10 cellular contexts compared by ENCODE assay signal in the genomic region with DNA sequence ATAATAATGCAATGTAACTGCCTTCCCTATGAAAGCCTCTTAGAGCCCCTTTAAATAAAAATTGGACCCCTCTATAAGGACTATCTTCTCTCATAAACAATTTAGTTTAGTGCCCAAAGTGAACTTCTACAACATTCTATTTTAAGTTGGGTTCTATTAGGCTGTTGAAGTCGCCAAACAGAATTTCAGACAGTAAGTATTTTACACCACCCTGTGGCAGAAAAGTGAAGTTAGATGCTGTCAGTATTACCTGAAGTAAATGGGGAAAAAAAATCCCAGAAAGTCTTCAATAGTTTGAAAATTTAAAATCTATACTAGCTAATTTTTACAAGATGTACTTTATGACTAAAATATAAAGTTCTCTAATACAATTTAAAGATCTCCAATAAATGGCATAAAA. TPM values are rescaled to one million over a fixed set of nuclear protein-coding genes. Genes with fewer than 3 reads are reported as not detected.
DNase-seq lines count a peak whose midpoint lies in the region; FAIRE-seq and TF ChIP-seq lines count a peak whose summit lies in the region.
"Had no signal": no experiment of that assay in that cellular context is flagged by ENCODE, and none has a peak within 500 bp of the region (broad histone marks: within the 10 kb centered on the region; RNA-seq: fewer than 3 reads in every experiment).

No MANE protein-coding gene starts in this region.

- no peak for FAIRE-seq in small intestine (lab: Jason Lieb, UNC)

- H3K4me2 ChIP-seq in OCI-LY1 (ENCODE audit: low read length): no peak overlapping the region
- H3K4me2 ChIP-seq: BLaER1 had no signal

- H3K79me2 ChIP-seq in OCI-LY1 (ENCODE audit: insufficient read depth, low read length): no peaks in the 10 kb centered on the region

- H3K27ac ChIP-seq in OCI-LY1 (ENCODE audit: low read depth, low read length, poor library complexity, severe bottlenecking) (no peak overlapping the region), small intestine (ENCODE audit: low read depth in 1 of 2, low read length in 1 of 2) (no peak overlapping the region)
- H3K27ac ChIP-seq: BLaER1 had no signal

- H3K4me1 ChIP-seq in OCI-LY1 (ENCODE audit: insufficient read depth, low read length, severe bottlenecking) (no peaks in the 10 kb centered on the region), small intestine (ENCODE audit: control insufficient read depth in 2 of 2, insufficient read depth in 1 of 2, low read depth in 1 of 2, low read length in 1 of 2) (no peaks in the 10 kb centered on the region)
- H3K4me1 ChIP-seq: BLaER1 had no signal

- peaks cover 52% of the 10 kb centered on the region for H3K36me3 ChIP-seq in OCI-LY1 (ENCODE audit: insufficient read depth, low read length)
- H3K36me3 ChIP-seq in small intestine (ENCODE audit: control insufficient read depth in 2 of 2, insufficient read depth in 2 of 2, low read length in 2 of 2): peaks cover 0 to 10% of the 10 kb centered on the region in 2 donors

- H3K4me3 ChIP-seq in OCI-LY1 (ENCODE audit: low read depth, low read length, poor library complexity, severe bottlenecking): no peak overlapping the region
- H3K4me3 ChIP-seq in small intestine (ENCODE audit: low read depth in 1 of 2, low read length in 2 of 2): no peak overlapping the region
- H3K4me3 ChIP-seq: BLaER1 had no signal

- peak; percentile 38 for TF ChIP-seq CTCF in OCI-LY1 (IDR thresholded peaks at IDR 0.05; ENCODE audit: low read length)

- no peaks in the 10 kb centered on the region for H3K9me2 ChIP-seq in OCI-LY1 (ENCODE audit: low read depth, low read length)

- no peaks in the 10 kb centered on the region for H4K20me1 ChIP-seq in OCI-LY1 (ENCODE audit: insufficient read depth, low read length)
- H4K20me1 ChIP-seq: BLaER1 had no signal

- H3K9ac ChIP-seq in OCI-LY1 (ENCODE audit: low read length): no peak overlapping the region
- H3K9ac ChIP-seq: BLaER1 had no signal

- H3F3A ChIP-seq in OCI-LY1 (ENCODE audit: insufficient read depth, low read length): no peaks in the 10 kb centered on the region

- WGBS in small intestine, 3 donors: 21 to 49% (median 39%) methylated on average over 1 of the region's 1 CpG

- no peak overlapping the region for H2AFZ ChIP-seq in OCI-LY1 (ENCODE audit: low read length)

- no peaks in the 10 kb centered on the region for H3K9me3 ChIP-seq in OCI-LY1 (ENCODE audit: low read length)
- H3K9me3 ChIP-seq in small intestine (ENCODE audit: control insufficient read depth, low read depth): no peaks in the 10 kb centered on the region
- H3K9me3 ChIP-seq: BLaER1 had no signal

- H3K27me3 ChIP-seq in OCI-LY1 (ENCODE audit: insufficient read depth, low read length) (no peaks in the 10 kb centered on the region), small intestine (ENCODE audit: control insufficient read depth in 2 of 2, insufficient read depth in 2 of 2, low read length in 2 of 2) (no peaks in the 10 kb centered on the region)
- H3K27me3 ChIP-seq: BLaER1 had no signal

- DNase-seq in NCI-H1436 (lab: John Stamatoyannopoulos, UW) (peak; percentile 3), NCI-H1436 treated with DMSO at 0.1 percent for 48 hours (lab: John Stamatoyannopoulos, UW) (no peak), fibroblast of peridontal ligament (ENCODE audit: extremely low read depth) (peak; percentile 28), small intestine (peak; percentile 3), GDM1 (lab: John Stamatoyannopoulos, UW) (no peak), NCI-H510A (lab: John Stamatoyannopoulos, UW) (no peak), SHP77 treated with DMSO at 0.1 percent for 48 hours (lab: John Stamatoyannopoulos, UW) (no peak)
- DNase-seq: activated T-cell treated with anti-CD3 and anti-CD28 coated beads, Interleukin-2, amount 50 U/mL, for 4 hours had no signal

RNA-seq across cellular contexts. Expression of gene CAAP1, which starts 29.5 kb away (rescaled TPM):
- polyA plus RNA-seq in small intestine: 10 to 100 TPM in 2 of 3 donors, 1 to 10 TPM in 1; 9.2 to 22.2 (median 17.2) TPM

Comparison
In these comparisons a context has a peak if more than half of its experiments do, and no peak if none do; other contexts are left out.
1. DNase-seq: peak in NCI-H1436 (single experiment), fibroblast of peridontal ligament (single experiment) and small intestine (single experiment); none in NCI-H1436 treated with DMSO at 0.1 percent for 48 hours (single experiment), GDM1 (single experiment), NCI-H510A (single experiment) and SHP77 treated with DMSO at 0.1 percent for 48 hours (single experiment).